In genomic region chr20:54694516-54694915, GRCh38 we compare ENCODE assay signal across 33 cellular contexts.
"Had no signal": no experiment of that assay in that cellular context is flagged by ENCODE, and none has a peak within 500 bp of the region (broad histone marks: within the 10 kb centered on the region; RNA-seq: fewer than 3 reads in every experiment).

No MANE protein-coding gene starts in this region.

- DNase-seq: activated CD4-positive, alpha-beta memory T cell treated with anti-CD3 and anti-CD28 coated beads, Interleukin-2, amount 10 ng/mL, durations not matched to agents 7 days and 5 days; activated CD4-positive, alpha-beta T cell treated with anti-CD3 and anti-CD28 coated beads for 1 hour; activated CD4-positive, alpha-beta T cell treated with anti-CD3 and anti-CD28 coated beads for 36 hours; activated CD4-positive, alpha-beta T cell treated with anti-CD3 and anti-CD28 coated beads for 48 hours; activated CD4-positive, alpha-beta T cell treated with anti-CD3 and anti-CD28 coated beads, Interleukin-2, amount 10 ng/mL, durations not matched to agents 7 days and 5 days; activated CD4-positive, alpha-beta T cell treated with anti-CD3 and anti-CD28 coated beads, Interleukin-2, amount 50 U/mL, for 48 hours; activated CD4-positive, CD25-positive, alpha-beta regulatory T cell; activated CD8-positive, alpha-beta memory T cell treated with anti-CD3 and anti-CD28 coated beads for 24 hours; activated CD8-positive, alpha-beta memory T cell treated with anti-CD3 and anti-CD28 coated beads, Interleukin-2, amount 10 ng/mL, durations not matched to agents 7 days and 5 days; activated CD8-positive, alpha-beta memory T cell treated with anti-CD3 and anti-CD28 coated beads, Interleukin-2, amount 50 U/mL, for 48 hours; activated CD8-positive, alpha-beta T cell treated with anti-CD3 and anti-CD28 coated beads, Interleukin-2, amount 10 ng/mL, durations not matched to agents 7 days and 5 days; activated effector memory CD4-positive, alpha-beta T cell treated with Interleukin-2 at 50 U/mL for 16 hours; activated gamma-delta T cell; activated naive CD4-positive, alpha-beta T cell treated with anti-CD3 and anti-CD28 coated beads, Interleukin-2, amount 10 ng/mL, durations not matched to agents 7 days and 5 days; activated naive CD4-positive, alpha-beta T cell treated with Interleukin-2 at 50 U/mL for 16 hours; activated naive CD8-positive, alpha-beta T cell treated with anti-CD3 and anti-CD28 coated beads, Interleukin-2, amount 10 ng/mL, durations not matched to agents 7 days and 5 days; activated naive CD8-positive, alpha-beta T cell treated with anti-CD3 and anti-CD28 coated beads, Interleukin-2, amount 50 U/mL, for 24 hours; activated T-cell treated with anti-CD3 and anti-CD28 coated beads, Interleukin-2, amount 50 U/mL, for 24 hours; activated T-cell treated with anti-CD3 and anti-CD28 coated beads, Interleukin-2, amount 50 U/mL, for 48 hours; amygdala; anterior cingulate cortex; caudate nucleus; cerebellar nuclear complex; T-helper 1 cell; T-helper 2 cell; T-helper 9 cell; WERI-Rb-1 had no signal

- H3K36me3 ChIP-seq: ascending aorta, cardiac muscle cell, WERI-Rb-1 had no signal

- ATAC-seq: activated CD4-positive, alpha-beta T cell treated with anti-CD3 and anti-CD28 coated beads for 36 hours; activated CD4-positive, CD25-positive, alpha-beta regulatory T cell treated with anti-CD3 and anti-CD28 coated beads, Interleukin-2, amount 50 U/mL, for 24 hours; activated CD8-positive, alpha-beta memory T cell treated with anti-CD3 and anti-CD28 coated beads, Interleukin-2, amount 10 ng/mL, durations not matched to agents 7 days and 5 days; activated CD8-positive, alpha-beta T cell treated with anti-CD3 and anti-CD28 coated beads, Interleukin-2, amount 10 ng/mL, durations not matched to agents 7 days and 5 days; activated naive CD8-positive, alpha-beta T cell treated with anti-CD3 and anti-CD28 coated beads, Interleukin-2, amount 50 U/mL, for 24 hours; WTC11 had no signal

- H3K4me1 ChIP-seq: ascending aorta had no signal

- H3K27me3 ChIP-seq: ascending aorta, cardiac muscle cell had no signal

- H3K9me3 ChIP-seq: ascending aorta had no signal

- H3K4me3 ChIP-seq: ascending aorta, cardiac muscle cell had no signal

- H3K27ac ChIP-seq: ascending aorta, cardiac muscle cell, WERI-Rb-1 had no signal

- FAIRE-seq: bronchial epithelial cell, TTC549 had no signal
